13 cellular contexts compared by ENCODE assay signal in the genomic region with DNA sequence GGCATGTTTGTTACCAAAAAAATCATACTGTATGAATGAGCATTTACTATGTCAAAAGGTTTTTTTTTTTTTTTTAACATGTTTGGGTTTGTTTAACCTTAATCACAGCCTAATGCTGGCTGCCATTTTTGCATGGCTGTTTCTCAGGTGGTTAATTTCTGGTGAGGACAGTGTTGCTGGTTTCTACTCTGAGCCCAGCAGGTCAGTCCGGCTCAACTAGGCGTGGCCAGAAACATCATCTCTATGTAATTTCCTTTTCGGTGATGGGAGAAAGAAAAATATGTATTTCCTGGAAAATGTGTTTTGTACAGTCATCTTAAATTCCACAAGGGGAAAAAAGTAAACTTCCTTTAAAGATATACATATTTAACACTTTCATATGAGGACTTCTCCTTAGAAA. TPM values are rescaled to one million over a fixed set of nuclear protein-coding genes. Genes with fewer than 3 reads are reported as not detected.
DNase-seq lines count a peak whose midpoint lies in the region; ATAC-seq, FAIRE-seq and TF ChIP-seq lines count a peak whose summit lies in the region.
"Had no signal": no experiment of that assay in that cellular context is flagged by ENCODE, and none has a peak within 500 bp of the region (broad histone marks: within the 10 kb centered on the region; RNA-seq: fewer than 3 reads in every experiment).

No MANE protein-coding gene starts in this region.

- dilution Hi-C loops in endothelial cell of umbilical vein (cut with MboI; ENCODE audit: extremely low pct_ligation_motif_present, low sequenced_read_pairs): no loop called here

- CTCF ChIA-PET in PC-9 (lab: Charles Lee) (interaction anchor here (0.7 kb wide), 1 partner anchor 59 kb away, joined by 3 read pairs; no protein-coding TSS in a partner anchor), endothelial cell of umbilical vein (lab: Charles Lee) (interaction anchor here (0.7 to 1.6 kb wide), 5 partner anchors 12 to 74 kb away, joined by 3 read pairs; no protein-coding TSS in a partner anchor)

- H2AFZ ChIP-seq in PC-9: no peak overlapping the region
- no peak overlapping the region for H2AFZ ChIP-seq in endothelial cell of umbilical vein (ENCODE audit: low read depth, low read length)
- peak overlapping the region; percentile 84 for H2AFZ ChIP-seq in parathyroid adenoma

- FAIRE-seq in endothelial cell of umbilical vein (lab: Jason Lieb, UNC) (no peak), GM19239 (lab: Jason Lieb, UNC) (no peak)
- FAIRE-seq: G401.6, TTC549 had no signal

- TF ChIP-seq POLR2A in endothelial cell of umbilical vein (IDR thresholded peaks at IDR 0.05; ENCODE audit: low read depth, low read length): no peak

- H3K9me3 ChIP-seq in PC-9 (ENCODE audit: insufficient read depth, low read depth): no peaks in the 10 kb centered on the region
- no peaks in the 10 kb centered on the region for H3K9me3 ChIP-seq in endothelial cell of umbilical vein (replicated peaks; ENCODE audit: control insufficient read depth, insufficient read depth, low read length)
- H3K9me3 ChIP-seq in parathyroid adenoma (ENCODE audit: control insufficient read depth, low read length): no peaks in the 10 kb centered on the region
- H3K9me3 ChIP-seq: gastroesophageal sphincter had no signal

- H3K4me3 ChIP-seq in PC-9: peak overlapping the region; percentile 47
- H3K4me3 ChIP-seq in endothelial cell of umbilical vein (replicated peaks in 1 of 3; ENCODE audit: insufficient read depth in 1 of 3, low read depth in 1 of 3, low read length in 3 of 3): peak overlapping the region in 1 of 3 experiments; percentile 63
- peak overlapping the region; percentile 34 for H3K4me3 ChIP-seq in parathyroid adenoma (ENCODE audit: low read depth, low read length)
- H3K4me3 ChIP-seq: gastroesophageal sphincter had no signal

- POLR2A ChIA-PET in PC-9 (lab: Charles Lee; ENCODE audit: unreplicated experiment): no interaction called here
- POLR2A ChIA-PET in endothelial cell of umbilical vein (lab: Charles Lee): interaction anchor here (0.6 to 1.4 kb wide), 4 partner anchors 18 to 380 kb away, joined by 3 to 5 read pairs (median 4); no protein-coding TSS in a partner anchor

- no peaks in the 10 kb centered on the region for H3K9me2 ChIP-seq in PC-9 (ENCODE audit: insufficient read depth)

- in situ Hi-C loops in G401 (cut with HindIII; ENCODE audit: low sequenced_read_pairs): no loop called here

- H3K27ac ChIP-seq in PC-9: peak overlapping the region; percentile 99
- peak overlapping the region; percentile 99 for H3K27ac ChIP-seq in endothelial cell of umbilical vein (ENCODE audit: insufficient read depth, low read depth, low read length)
- H3K27ac ChIP-seq in parathyroid adenoma: peak overlapping the region; percentile 59
- H3K27ac ChIP-seq: gastroesophageal sphincter had no signal

- peak; percentile 7 for DNase-seq in G401 (ENCODE audit: low spot score)
- peak; percentile 69 to 91 for DNase-seq in PC-9
- peak; percentile 91 for DNase-seq in endothelial cell of umbilical vein (ENCODE audit: low read depth, low spot score)
- DNase-seq in NCI-H1105 (lab: John Stamatoyannopoulos, UW): no peak
- no peak for DNase-seq in posterior cingulate gyrus
- DNase-seq in GM19239 (ENCODE audit: insufficient read length, low spot score): no peak
- DNase-seq: activated naive CD4-positive, alpha-beta T cell; naive B cell had no signal

- H3K4me2 ChIP-seq in PC-9 (peak overlapping the region; percentile 79), endothelial cell of umbilical vein (ENCODE audit: insufficient read depth, low read length) (peak overlapping the region; percentile 98), parathyroid adenoma (ENCODE audit: low read length) (peak overlapping the region; percentile 48)

- no peak for ATAC-seq in GM18909 (IDR thresholded peaks at IDR 0.05; ENCODE audit: poor library complexity, unreplicated experiment)
- ATAC-seq: gastroesophageal sphincter had no signal

- no peaks in the 10 kb centered on the region for H3K79me2 ChIP-seq in PC-9 (ENCODE audit: low read depth)
- no peaks in the 10 kb centered on the region for H3K79me2 ChIP-seq in endothelial cell of umbilical vein (ENCODE audit: control insufficient read depth, insufficient read depth, low read length)
- no peaks in the 10 kb centered on the region for H3K79me2 ChIP-seq in parathyroid adenoma

- intact Hi-C loops in PC-9 (cut with micrococcal nuclease; ENCODE audit: unreplicated experiment): loop anchor here (1.0 to 5.0 kb wide), 4 partner anchors 22 to 74 kb away; a partner anchor contains a TSS
- intact Hi-C loops in endothelial cell of umbilical vein (cut with micrococcal nuclease): loop anchor here (1.0 to 10.0 kb wide), 8 partner anchors 9 to 382 kb away; a partner anchor contains a TSS
- intact Hi-C loops in posterior cingulate gyrus (cut with DNase I): no loop called here

- peaks cover 79% of the 10 kb centered on the region for H3K4me1 ChIP-seq in PC-9 (replicated peaks; ENCODE audit: insufficient read depth)
- peaks cover 49% of the 10 kb centered on the region for H3K4me1 ChIP-seq in endothelial cell of umbilical vein (ENCODE audit: control insufficient read depth, extremely low read depth, insufficient read depth, low read length)
- peaks cover 8% of the 10 kb centered on the region for H3K4me1 ChIP-seq in parathyroid adenoma
- H3K4me1 ChIP-seq: gastroesophageal sphincter had no signal

- H3K27me3 ChIP-seq in PC-9 (ENCODE audit: insufficient read depth, low read depth): no peaks in the 10 kb centered on the region
- no peaks in the 10 kb centered on the region for H3K27me3 ChIP-seq in endothelial cell of umbilical vein (ENCODE audit: control insufficient read depth in 2 of 2, insufficient read depth in 2 of 2, low read length in 2 of 2)
- no peaks in the 10 kb centered on the region for H3K27me3 ChIP-seq in parathyroid adenoma (ENCODE audit: control insufficient read depth, insufficient read depth, low read length)
- H3K27me3 ChIP-seq: gastroesophageal sphincter had no signal

- H3K9me1 ChIP-seq in endothelial cell of umbilical vein (replicated peaks; ENCODE audit: control insufficient read depth, extremely low read depth, insufficient read depth, low read length): no peaks in the 10 kb centered on the region

- peaks cover 63% of the 10 kb centered on the region for H3F3A ChIP-seq in PC-9 (ENCODE audit: insufficient read depth, low read depth)

- H3K9ac ChIP-seq in endothelial cell of umbilical vein (replicated peaks; ENCODE audit: extremely low read depth, insufficient read depth, low read length) (peak overlapping the region; percentile 77), parathyroid adenoma (no peak overlapping the region)

- H3K36me3 ChIP-seq in PC-9 (ENCODE audit: low read depth) (no peaks in the 10 kb centered on the region), endothelial cell of umbilical vein (ENCODE audit: control insufficient read depth in 2 of 2, extremely low read depth in 1 of 2, insufficient read depth in 2 of 2, low read length in 2 of 2) (no peaks in the 10 kb centered on the region), parathyroid adenoma (ENCODE audit: control insufficient read depth, insufficient read depth, low read length) (no peaks in the 10 kb centered on the region)
- H3K36me3 ChIP-seq: gastroesophageal sphincter had no signal

- BruUV-seq in PC-9 (replicated peaks; lab: Mats Ljungman, UMichigan) (TSS peak; percentile 79), endothelial cell of umbilical vein (replicated peaks; lab: Mats Ljungman, UMichigan) (no TSS peak)

- H4K20me1 ChIP-seq in PC-9 (ENCODE audit: insufficient read depth) (no peaks in the 10 kb centered on the region), endothelial cell of umbilical vein (replicated peaks; ENCODE audit: control insufficient read depth, extremely low read depth, insufficient read depth, low read length) (no peaks in the 10 kb centered on the region)

- no peak for TF ChIP-seq CTCF in PC-9 (conservative IDR thresholded peaks at IDR 0.05)
- TF ChIP-seq CTCF in endothelial cell of umbilical vein (IDR thresholded peaks at IDR 0.05; ENCODE audit: extremely low read depth in 1 of 2, insufficient read depth in 1 of 2, low read depth in 1 of 2, low read length in 2 of 2): no peak
- no peak for TF ChIP-seq CTCF in parathyroid adenoma (IDR thresholded peaks at IDR 0.05)

TF ChIP-seq in endothelial cell of umbilical vein, 7 proteins besides CTCF, POLR2A, EP300 and RAD21:
- TF ChIP-seq GATA2 (IDR thresholded peaks at IDR 0.05; ENCODE audit: insufficient read depth, insufficient read length, low read depth, low read length): no peak
- no peak for TF ChIP-seq EZH2 (IDR thresholded peaks at IDR 0.05; ENCODE audit: borderline replicate concordance, low read depth, low read length, severe bottlenecking)
- no peak for TF ChIP-seq MYC (IDR thresholded peaks at IDR 0.05; ENCODE audit: low read depth, low read length)
- TF ChIP-seq FOS (IDR thresholded peaks at IDR 0.05; ENCODE audit: borderline replicate concordance, insufficient read depth, low read length): peak; percentile 8
- TF ChIP-seq, protein P1, sequence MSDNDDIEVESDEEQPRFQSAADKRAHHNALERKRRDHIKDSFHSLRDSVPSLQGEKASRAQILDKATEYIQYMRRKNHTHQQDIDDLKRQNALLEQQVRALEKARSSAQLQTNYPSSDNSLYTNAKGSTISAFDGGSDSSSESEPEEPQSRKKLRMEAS (IDR thresholded peaks at IDR 0.05; ENCODE audit: insufficient read depth, insufficient read length): no peak
- no peak for TF ChIP-seq POLR2AphosphoS5 (IDR thresholded peaks at IDR 0.05; ENCODE audit: insufficient read depth, low read depth, low read length)
- TF ChIP-seq JUN (IDR thresholded peaks at IDR 0.05; ENCODE audit: borderline replicate concordance, insufficient read depth, insufficient read length, low read depth): peak; percentile 74

RNA-seq across cellular contexts. Expression of a gene that starts 24.9 kb away (rescaled TPM):
- total RNA-seq in G401 (2014; rRNA removed; shearing (Covaris generic)): 474 and 596 TPM in 2 replicates
- total RNA-seq in PC-9 (2021) (274 and 300 TPM in 2 replicates), endothelial cell of umbilical vein (347 and 353 TPM in 2 replicates)
- polyA plus RNA-seq in endothelial cell of umbilical vein: 130 and 174 TPM in 2 replicates
- 219 and 224 TPM in 2 replicates for polyA plus RNA-seq in endothelial cell of umbilical vein (2011; cell fraction: cytosol; rRNA removed)
- 143 and 157 TPM in 2 replicates for polyA plus RNA-seq in endothelial cell of umbilical vein (2011; cell fraction: nucleus; rRNA removed)
- polyA plus RNA-seq in endothelial cell of umbilical vein (2012): 344 and 564 TPM in 2 replicates
- polyA minus RNA-seq in endothelial cell of umbilical vein: 305 and 337 TPM in 2 replicates
- 414 TPM for polyA minus RNA-seq in endothelial cell of umbilical vein (2011; cell fraction: cytosol; rRNA and poly(A)+ RNA removed)
- polyA minus RNA-seq in endothelial cell of umbilical vein (2011; cell fraction: nucleus; rRNA and poly(A)+ RNA removed): 184 and 211 TPM in 2 replicates

Comparison
In these comparisons a context has a peak if more than half of its experiments do, and no peak if none do; other contexts are left out.
1. DNase-seq: peak in G401 (single experiment), PC-9 (2 of 2) and endothelial cell of umbilical vein (single experiment); none in NCI-H1105 (single experiment), posterior cingulate gyrus (0 of 10) and GM19239 (single experiment).
2. H3K4me2 ChIP-seq: peak in every context shown above with its lines; median percentile 98 in endothelial cell of umbilical vein; 79 in PC-9; 48 in parathyroid adenoma.
3. Peak in every context shown above with its lines, with median percentiles within 50 percentile points of each other: H3K27ac ChIP-seq.